In the genomic region with DNA sequence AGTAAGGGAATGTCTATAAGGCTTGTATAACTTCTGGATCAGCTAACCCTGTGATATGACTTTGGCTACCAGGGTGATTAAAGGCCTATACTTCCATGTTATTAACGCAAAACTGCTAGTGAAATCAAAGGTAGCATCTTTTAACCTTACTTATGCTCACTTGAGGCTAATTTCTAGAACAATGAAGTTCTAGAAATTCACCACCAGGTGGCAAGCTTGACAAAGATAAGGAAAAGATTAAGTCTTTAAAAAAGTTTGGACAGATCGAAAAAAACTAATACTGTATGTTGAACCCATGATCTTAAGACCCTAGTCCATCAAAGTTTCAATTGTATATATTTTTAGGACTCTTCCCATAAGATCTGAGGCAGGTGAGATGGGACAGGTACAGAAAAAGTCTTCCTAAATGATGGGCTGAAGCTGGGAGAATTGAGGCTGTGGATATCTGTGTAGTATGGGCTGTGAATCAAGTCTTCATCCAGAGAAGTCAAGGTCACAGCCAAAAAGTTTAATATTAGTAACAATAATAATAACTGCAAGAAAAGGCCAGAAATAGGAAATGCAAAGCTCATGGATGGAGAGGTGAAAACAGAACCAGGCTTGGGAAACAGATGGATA, we compare ENCODE assay signal across 8 cellular contexts. TPM values are rescaled to one million over a fixed set of nuclear protein-coding genes. Genes with fewer than 3 reads are reported as not detected.
DNase-seq lines count a peak whose midpoint lies in the region; ATAC-seq and TF ChIP-seq lines count a peak whose summit lies in the region.

No MANE protein-coding gene starts in this region.

- peaks cover 0 to 7% of the 10 kb centered on the region in 2 donors for H3K4me1 ChIP-seq in adrenal gland (replicated peaks in 1 of 2)

- H3K27me3 ChIP-seq in adrenal gland, result no peaks in the 10 kb centered on the region

- peaks cover 30% of the 10 kb centered on the region for H3K36me3 Mint-ChIP-seq in activated CD4-positive, alpha-beta T cell treated with anti-CD3 and anti-CD28 coated beads, Interleukin-2, amount 10 ng/mL, durations not matched to agents 7 days and 5 days (ENCODE audit: low read depth)

- WGBS in adrenal gland, 4 donors, result 22 to 27% (median 25%) methylated on average over 2 of the region's 2 CpGs

- no peak for ATAC-seq in HG02981 (IDR thresholded peaks at IDR 0.05; ENCODE audit: unreplicated experiment)

- H3K27me3 Mint-ChIP-seq in activated CD4-positive, alpha-beta T cell treated with anti-CD3 and anti-CD28 coated beads, Interleukin-2, amount 10 ng/mL, durations not matched to agents 7 days and 5 days, result no peaks in the 10 kb centered on the region

- TF ChIP-seq CTCF in adrenal gland (IDR thresholded peaks at IDR 0.05), result peak; percentile 51 to 74 (median 62)

- peaks cover 2% of the 10 kb centered on the region for H3K9me3 Mint-ChIP-seq in activated CD4-positive, alpha-beta T cell treated with anti-CD3 and anti-CD28 coated beads, Interleukin-2, amount 10 ng/mL, durations not matched to agents 7 days and 5 days

- peak; percentile 37 for DNase-seq in activated CD4-positive, alpha-beta T cell treated with anti-CD3 and anti-CD28 coated beads, Interleukin-2, amount 10 ng/mL, durations not matched to agents 7 days and 5 days
- DNase-seq in activated CD4-positive, alpha-beta T cell treated with anti-CD3 and anti-CD28 coated beads for 48 hours, result no peak
- DNase-seq in LHCN-M2 (ENCODE audit: low read depth), result peak; percentile 37
- DNase-seq in adrenal gland, result no peak
- peak; percentile 52 for DNase-seq in left kidney (ENCODE audit: low read depth, low spot score)
- no peak for DNase-seq in effector CD4-positive, alpha-beta T cell
- DNase-seq in AG08396 (ENCODE audit: low spot score), result no peak

- CTCF ChIA-PET in activated CD4-positive, alpha-beta T cell treated with anti-CD3 and anti-CD28 coated beads, Interleukin-2, amount 10 ng/mL, durations not matched to agents 7 days and 5 days (lab: Charles Lee), result interaction anchor here (0.6 to 2.1 kb wide), 9 partner anchors 10 to 300 kb away, joined by 3 to 14 read pairs (median 4); no protein-coding TSS in a partner anchor

- POLR2A ChIA-PET in activated CD4-positive, alpha-beta T cell treated with anti-CD3 and anti-CD28 coated beads, Interleukin-2, amount 10 ng/mL, durations not matched to agents 7 days and 5 days (lab: Charles Lee), result no interaction called here

- intact Hi-C loops in adrenal gland (cut with DNase I), result no loop called here

- H3K4me3 Mint-ChIP-seq in activated CD4-positive, alpha-beta T cell treated with anti-CD3 and anti-CD28 coated beads, Interleukin-2, amount 10 ng/mL, durations not matched to agents 7 days and 5 days, result no peak overlapping the region

- no peak overlapping the region for H3K27ac Mint-ChIP-seq in activated CD4-positive, alpha-beta T cell treated with anti-CD3 and anti-CD28 coated beads, Interleukin-2, amount 10 ng/mL, durations not matched to agents 7 days and 5 days

- H3K9me3 ChIP-seq in adrenal gland (replicated peaks in 1 of 3), result no peaks in the 10 kb centered on the region

- H3K36me3 ChIP-seq in adrenal gland (replicated peaks in 1 of 2), result peaks cover 0 to under 1% of the 10 kb centered on the region in 2 donors

- TF ChIP-seq POLR2A in adrenal gland (IDR thresholded peaks at IDR 0.05), result no peak

- H3K4me3 ChIP-seq in adrenal gland, result no peak overlapping the region

- peaks cover 27% of the 10 kb centered on the region for H3K4me1 Mint-ChIP-seq in activated CD4-positive, alpha-beta T cell treated with anti-CD3 and anti-CD28 coated beads, Interleukin-2, amount 10 ng/mL, durations not matched to agents 7 days and 5 days

- H3K27ac ChIP-seq in adrenal gland, result no peak overlapping the region

RNA-seq across cellular contexts. Expression of a gene that starts 18.8 kb away (rescaled TPM):
- 10 to 100 TPM; 31.4 to 36.2 TPM for total RNA-seq in activated CD4-positive, alpha-beta T cell treated with anti-CD3 and anti-CD28 coated beads, Interleukin-2, amount 10 ng/mL, durations not matched to agents 7 days and 5 days
- total RNA-seq in LHCN-M2 (2014; rRNA removed) (24.1 and 29.4 TPM in 2 replicates), adrenal gland (10 to 100 TPM; 22.2 to 43.8 (median 34.2) TPM)
- 16.5 TPM for polyA plus RNA-seq in LHCN-M2 (2012)
- 10 to 100 TPM; 16.0 to 64.3 (median 21.1) TPM for polyA plus RNA-seq in adrenal gland

RNA-seq across cellular contexts. Expression of a gene that starts 18.8 kb away (rescaled TPM):
- total RNA-seq in activated CD4-positive, alpha-beta T cell treated with anti-CD3 and anti-CD28 coated beads, Interleukin-2, amount 10 ng/mL, durations not matched to agents 7 days and 5 days, result 10 to 100 TPM; 20.0 to 22.5 TPM
- total RNA-seq in LHCN-M2 (2014; rRNA removed), result 6.4 and 7.7 TPM in 2 replicates
- 2.4 TPM for polyA plus RNA-seq in LHCN-M2 (2012)
- total RNA-seq in adrenal gland, result 10 to 100 TPM in 7 of 8 donors, 1 to 10 TPM in 1; 6.2 to 20.0 (median 16.1) TPM
- 1 to 10 TPM; 2.4 to 7.6 (median 2.5) TPM for polyA plus RNA-seq in adrenal gland

RNA-seq across cellular contexts. Expression of a gene that starts 49.0 kb away (rescaled TPM):
- total RNA-seq in activated CD4-positive, alpha-beta T cell treated with anti-CD3 and anti-CD28 coated beads, Interleukin-2, amount 10 ng/mL, durations not matched to agents 7 days and 5 days, result 10 to 100 TPM; 39.2 to 39.7 TPM
- total RNA-seq in LHCN-M2 (2014; rRNA removed), result 67.6 and 72.9 TPM in 2 replicates
- polyA plus RNA-seq in LHCN-M2 (2012), result 35.8 TPM
- total RNA-seq in adrenal gland, result 10 to 100 TPM; 14.8 to 54.4 (median 33.0) TPM
- polyA plus RNA-seq in adrenal gland, result 10 to 100 TPM in 2 of 3 donors, 1 to 10 TPM in 1; 4.1 to 27.0 (median 10.1) TPM

Comparison
In these comparisons a context has a peak if more than half of its experiments do, and no peak if none do; other contexts are left out.
1. DNase-seq: peak in activated CD4-positive, alpha-beta T cell treated with anti-CD3 and anti-CD28 coated beads, Interleukin-2, amount 10 ng/mL, durations not matched to agents 7 days and 5 days (single experiment), LHCN-M2 (single experiment) and left kidney (single experiment); none in activated CD4-positive, alpha-beta T cell treated with anti-CD3 and anti-CD28 coated beads for 48 hours (single experiment), adrenal gland (0 of 7), effector CD4-positive, alpha-beta T cell (single experiment) and AG08396 (single experiment).